In genomic region chr19:46408611-46409039, GRCh38 we compare ENCODE assay signal across 9 cellular contexts. TPM values are rescaled to one million over a fixed set of nuclear protein-coding genes. Genes with fewer than 3 reads are reported as not detected.
DNase-seq lines count a peak whose midpoint lies in the region; ATAC-seq and TF ChIP-seq lines count a peak whose summit lies in the region.
"Had no signal": no experiment of that assay in that cellular context is flagged by ENCODE, and none has a peak within 500 bp of the region (broad histone marks: within the 10 kb centered on the region; RNA-seq: fewer than 3 reads in every experiment).

No MANE protein-coding gene starts in this region.

- TF ChIP-seq POLR2A in transverse colon (IDR thresholded peaks at IDR 0.05): no peak

- no peak for TF ChIP-seq EP300 in transverse colon (IDR thresholded peaks at IDR 0.05; ENCODE audit: low read depth)

- H3K4me3 ChIP-seq in fibroblast of mammary gland (ENCODE audit: control insufficient read depth, low read depth, low read length): no peak overlapping the region
- H3K4me3 ChIP-seq in mesodermal cell (ENCODE audit: extremely low read depth, insufficient read depth, low read length, poor library complexity, severe bottlenecking): no peak overlapping the region
- H3K4me3 ChIP-seq in transverse colon: no peak overlapping the region

- H3K27ac ChIP-seq in mesodermal cell (ENCODE audit: low read depth, low read length, severe bottlenecking) (peak overlapping the region; percentile 75), transverse colon (peak overlapping the region in 3 of 4 donors; percentile 46 to 69 (median 48))

- intact Hi-C loops in transverse colon (cut with DNase I; ENCODE audit: low total_unique reads): no loop called here

- H3K9me3 ChIP-seq in mesodermal cell (ENCODE audit: control insufficient read depth, low read length) (no peaks in the 10 kb centered on the region), transverse colon (no peaks in the 10 kb centered on the region)

- 13 to 19% methylated on average over 10 of the region's 13 CpGs for WGBS in mesodermal cell (ENCODE audit: insufficient coverage in 2 of 2), 2 experiments
- WGBS in transverse colon (ENCODE audit: low coverage in 1 of 2), 2 donors: 0 to 24% methylated on average over 1 to 13 of the region's 13 CpGs

- peak; percentile 46 for DNase-seq in NCI-H2171 treated with DMSO at 0.1 percent for 48 hours (lab: John Stamatoyannopoulos, UW)
- DNase-seq in NCI-H2171 (lab: John Stamatoyannopoulos, UW): no peak
- peak; percentile 58 for DNase-seq in fibroblast of mammary gland (ENCODE audit: low read depth)
- DNase-seq in transverse colon: peak; percentile 51
- DNase-seq in HuH-7.5 (ENCODE audit: low spot score): no peak
- DNase-seq in NCI-H226: no peak

- in situ Hi-C loops in transverse colon (cut with MboI; ENCODE audit: low pct_ligation_motif_present in 1 of 4, low pct_unique_long_range_greater_than_20kb in 1 of 4, low sequenced_read_pairs in 3 of 4): loop anchor here in 2 of 4 donors (10.0 kb wide), 2 partner anchors 76 to 106 kb away; no protein-coding TSS in a partner anchor

- peaks cover 16% of the 10 kb centered on the region for H3K36me3 ChIP-seq in mesodermal cell (ENCODE audit: control insufficient read depth, insufficient read depth, low read length)
- H3K36me3 ChIP-seq in transverse colon: no peaks in the 10 kb centered on the region

- H3K4me1 ChIP-seq in mesodermal cell (ENCODE audit: control insufficient read depth, insufficient read depth, low read length, poor library complexity, severe bottlenecking): peaks cover 26% of the 10 kb centered on the region
- H3K4me1 ChIP-seq in transverse colon: peaks cover 0 to 32% (median 24%) of the 10 kb centered on the region in 4 donors

- peaks cover 93% of the 10 kb centered on the region for H3K27me3 ChIP-seq in transverse colon

- no peak for ATAC-seq in GM21390 (IDR thresholded peaks at IDR 0.05; ENCODE audit: unreplicated experiment)

- TF ChIP-seq CTCF in fibroblast of mammary gland (conservative IDR thresholded peaks at IDR 0.05; ENCODE audit: control insufficient read depth, insufficient read depth, low read depth, low read length) (no peak), transverse colon (IDR thresholded peaks at IDR 0.05) (no peak)

RNA-seq across cellular contexts. Expression of gene CCDC8, which starts 4.7 kb away (rescaled TPM):
- 16.4 TPM for polyA plus RNA-seq in mesodermal cell (2013, experiment 1 of 2)
- polyA plus RNA-seq in mesodermal cell (2013, experiment 2 of 2): 15.8 TPM
- 1 to 10 TPM in 3 of 4 donors, under 1 TPM in 1; 0.40 to 1.9 (median 1.2) TPM for total RNA-seq in transverse colon

RNA-seq across cellular contexts. Expression of gene PNMA8C, which starts 20.1 kb away (rescaled TPM):
- 0.74 TPM for polyA plus RNA-seq in mesodermal cell (2013, experiment 1 of 2)
- 0.61 TPM for polyA plus RNA-seq in mesodermal cell (2013, experiment 2 of 2)
- total RNA-seq in transverse colon: not detected
- total RNA-seq: lower leg skin had no signal

Comparison
In these comparisons a context has a peak if more than half of its experiments do, and no peak if none do; other contexts are left out.
1. DNase-seq: peak in NCI-H2171 treated with DMSO at 0.1 percent for 48 hours (single experiment), fibroblast of mammary gland (single experiment) and transverse colon (single experiment); none in NCI-H2171 (single experiment), HuH-7.5 (single experiment) and NCI-H226 (single experiment).